ENCODE assay signal across 8 cellular contexts in genomic region chr17:2122641-2123302, GRCh38.
DNase-seq lines count a peak whose midpoint lies in the region; ATAC-seq and TF ChIP-seq lines count a peak whose summit lies in the region.

No MANE protein-coding gene starts in this region.

- TF ChIP-seq CTCF in coronary artery (IDR thresholded peaks at IDR 0.05), result no peak
- peak in 3 of 4 experiments; percentile 7 to 30 (median 12) for TF ChIP-seq CTCF in uterus (IDR thresholded peaks at IDR 0.05)

- peaks cover 3 to 5% of the 10 kb centered on the region in 2 donors for H3K4me1 ChIP-seq in uterus

- ATAC-seq in GM19351 (IDR thresholded peaks at IDR 0.05; ENCODE audit: unreplicated experiment) (no peak), GM18867 (IDR thresholded peaks at IDR 0.05; ENCODE audit: unreplicated experiment) (no peak)

- intact Hi-C loops in uterus (cut with DNase I; ENCODE audit: low total_unique reads), result no loop called here

- no peaks in the 10 kb centered on the region for H3K27me3 ChIP-seq in uterus

- H3K9me3 ChIP-seq in uterus, result no peaks in the 10 kb centered on the region

- TF ChIP-seq POLR2A in uterus (IDR thresholded peaks at IDR 0.05), result no peak

- H3K27ac ChIP-seq in coronary artery (peak overlapping the region; percentile 17 to 82), uterus (peak overlapping the region; percentile 79 to 86)

- DNase-seq in GDM1 (lab: John Stamatoyannopoulos, UW) (peak; percentile 49), NCI-H2227 (lab: John Stamatoyannopoulos, UW; ENCODE audit: unreplicated experiment) (peak; percentile 6), coronary artery (ENCODE audit: low spot score) (no peak), medulla oblongata (ENCODE audit: extremely low spot score) (peak; percentile 55), uterus (peak; percentile 68 to 74), KG1 (lab: John Stamatoyannopoulos, UW) (no peak)

- H3K36me3 ChIP-seq in uterus, result no peaks in the 10 kb centered on the region

- H3K4me3 ChIP-seq in coronary artery (peak overlapping the region; percentile 52), uterus (no peak overlapping the region)

Comparison
In these comparisons a context has a peak if more than half of its experiments do, and no peak if none do; other contexts are left out.
1. DNase-seq: peak in GDM1 (single experiment), NCI-H2227 (single experiment), medulla oblongata (single experiment) and uterus (2 of 2); none in coronary artery (single experiment) and KG1 (single experiment).